ENCODE assay signal across 8 cellular contexts in the genomic region with DNA sequence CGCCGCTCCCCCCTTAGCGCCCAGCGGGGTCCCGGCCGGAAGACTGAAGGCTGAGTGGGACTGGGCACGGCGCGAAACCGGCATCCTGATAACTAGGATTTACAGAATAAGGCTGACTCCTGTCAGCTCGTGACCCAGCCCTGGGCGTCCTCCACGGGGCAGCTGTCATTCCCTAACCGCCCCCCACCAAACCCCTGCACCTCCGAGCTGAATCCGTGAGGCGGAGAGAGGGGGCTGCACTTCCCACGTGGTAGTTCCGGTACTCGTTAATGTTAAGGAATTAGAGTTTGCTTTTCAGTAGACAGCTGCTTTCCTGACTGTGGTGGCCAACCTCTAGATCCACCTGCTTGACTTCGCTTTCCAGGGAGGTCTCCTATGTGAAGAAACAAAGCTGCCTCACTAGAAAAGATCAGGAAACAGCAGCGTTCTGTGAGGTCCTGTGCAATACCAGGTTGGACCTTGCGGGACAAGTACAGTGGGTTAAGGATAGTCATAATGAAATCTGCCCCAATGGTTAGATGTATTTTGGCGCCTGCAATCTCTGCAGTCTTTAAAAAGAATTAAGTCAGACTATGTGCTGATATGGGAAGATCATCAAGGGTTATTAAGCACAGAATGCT. TPM values are rescaled to one million over a fixed set of nuclear protein-coding genes. Genes with fewer than 3 reads are reported as not detected.
A peak's percentile ranks its signal among the peaks of the same experiment; 100 is the strongest.
DNase-seq lines count a peak whose midpoint lies in the region; ATAC-seq and TF ChIP-seq lines count a peak whose summit lies in the region.

No MANE protein-coding gene starts in this region.

- H2BK5ac ChIP-seq in trophoblast cell (ENCODE audit: low read depth, low read length, poor library complexity), result peak overlapping the region; percentile 5

- peaks cover 3% of the 10 kb centered on the region for H3K79me2 ChIP-seq in trophoblast cell (ENCODE audit: control insufficient read depth, insufficient read depth, low read length, poor library complexity)

- peak overlapping the region; percentile 79 for H4K91ac ChIP-seq in trophoblast cell (ENCODE audit: low read depth, low read length)

- H3K4ac ChIP-seq in trophoblast cell (ENCODE audit: low read depth, low read length), result no peak overlapping the region

- peak overlapping the region; percentile 50 for H3K18ac ChIP-seq in trophoblast cell (ENCODE audit: low read length)

- peak overlapping the region; percentile 8 for H3K14ac ChIP-seq in trophoblast cell (ENCODE audit: low read length)

- H2BK120ac ChIP-seq in trophoblast cell (ENCODE audit: insufficient read depth, low read length, poor library complexity), result peak overlapping the region; percentile 59

- H3K27ac ChIP-seq in VCaP (peak overlapping the region; percentile 96), foreskin keratinocyte (peak overlapping the region; percentile 15), trophoblast cell (ENCODE audit: low read depth, low read length) (peak overlapping the region; percentile 35)

- H3K36me3 ChIP-seq in trophoblast cell (ENCODE audit: control insufficient read depth in 1 of 2, insufficient read depth in 2 of 2, low read length in 2 of 2), result peaks cover 5% of the 10 kb centered on the region in 2 experiments

- H3K4me1 ChIP-seq in foreskin keratinocyte (peaks cover 11% of the 10 kb centered on the region), trophoblast cell (ENCODE audit: control insufficient read depth in 1 of 2, insufficient read depth in 2 of 2, low read length in 2 of 2) (peaks cover 5 to 14% of the 10 kb centered on the region in 2 experiments)

- peak overlapping the region; percentile 87 for H3K4me3 ChIP-seq in trophoblast cell (ENCODE audit: low read depth, low read length)

- H3K9me3 ChIP-seq in trophoblast cell (ENCODE audit: insufficient read depth, low read depth, low read length), result no peaks in the 10 kb centered on the region

- DNase-seq in NCI-H345 (lab: John Stamatoyannopoulos, UW), result peak; percentile 18
- DNase-seq in NCI-H345 treated with DMSO at 0.1 percent for 48 hours (lab: John Stamatoyannopoulos, UW; ENCODE audit: unreplicated experiment), result no peak
- DNase-seq in foreskin keratinocyte, result peak in 1 of 2 donors; percentile 24
- DNase-seq in trophoblast cell, result no peak
- DNase-seq in NCI-H2196 treated with DMSO at 0.1 percent for 48 hours (lab: John Stamatoyannopoulos, UW; ENCODE audit: unreplicated experiment), result no peak
- no peak for DNase-seq in DMS153 (lab: John Stamatoyannopoulos, UW)

- H3K4me2 ChIP-seq in trophoblast cell (ENCODE audit: low read length), result peak overlapping the region; percentile 81

- no peak overlapping the region for H2BK12ac ChIP-seq in trophoblast cell (ENCODE audit: low read length)

- H2AFZ ChIP-seq in trophoblast cell (ENCODE audit: insufficient read depth, low read length, poor library complexity), result peak overlapping the region; percentile 91

- TF ChIP-seq CTCF in VCaP (conservative IDR thresholded peaks at IDR 0.05) (no peak; the same call in 1 of the 2 replicates), foreskin keratinocyte (conservative IDR thresholded peaks at IDR 0.05) (no peak)

- H2AK5ac ChIP-seq in trophoblast cell (ENCODE audit: low read length), result no peak overlapping the region

- ATAC-seq in HG03342 (IDR thresholded peaks at IDR 0.05; ENCODE audit: unreplicated experiment) (peak; percentile 19), foreskin keratinocyte (no peak)

- H3K9ac ChIP-seq in trophoblast cell (ENCODE audit: low read length), result peak overlapping the region; percentile 57

- peak overlapping the region; percentile 71 for H4K12ac ChIP-seq in trophoblast cell (ENCODE audit: low read depth, low read length)

- H3K27me3 ChIP-seq in foreskin keratinocyte (no peaks in the 10 kb centered on the region), trophoblast cell (ENCODE audit: insufficient read depth, low read length) (no peaks in the 10 kb centered on the region)

- H4K8ac ChIP-seq in trophoblast cell (ENCODE audit: low read depth, low read length), result peak overlapping the region; percentile 80

- H3K79me1 ChIP-seq in trophoblast cell (ENCODE audit: low read length), result peaks cover 3% of the 10 kb centered on the region

- no CpG with 5 or more reads among the region's 24 CpGs for WGBS in trophoblast cell (ENCODE audit: extremely low coverage, insufficient coverage, insufficient read length)

- no peak overlapping the region for H3K23ac ChIP-seq in trophoblast cell (ENCODE audit: low read length)

RNA-seq across cellular contexts. Expression of a gene that starts 1.0 kb away (rescaled TPM):
- 38.6 and 42.2 TPM in 2 replicates for total RNA-seq in foreskin keratinocyte
- 73.9 and 74.2 TPM in 2 replicates for polyA plus RNA-seq in foreskin keratinocyte
- 131 and 133 TPM in 2 replicates for polyA plus RNA-seq in trophoblast cell (2013)

RNA-seq across cellular contexts. Expression of a gene that starts 12.0 kb away (rescaled TPM):
- 0.53 and 1.0 TPM in 2 replicates for total RNA-seq in foreskin keratinocyte
- polyA plus RNA-seq in foreskin keratinocyte, result 0.80 and 0.82 TPM in 2 replicates
- 4.4 and 4.9 TPM in 2 replicates for polyA plus RNA-seq in trophoblast cell (2013)

RNA-seq across cellular contexts. Expression of a gene that starts 22.2 kb away (rescaled TPM):
- total RNA-seq in foreskin keratinocyte, result 41.4 and 55.6 TPM in 2 replicates
- polyA plus RNA-seq in foreskin keratinocyte, result 49.7 and 50.2 TPM in 2 replicates
- polyA plus RNA-seq in trophoblast cell (2013), result 1.0 and 1.4 TPM in 2 replicates

RNA-seq across cellular contexts. Expression of a gene that starts 40.6 kb away (rescaled TPM):
- 17.6 and 20.9 TPM in 2 replicates for total RNA-seq in foreskin keratinocyte
- polyA plus RNA-seq in foreskin keratinocyte, result 12.4 and 12.8 TPM in 2 replicates
- 7.5 and 7.7 TPM in 2 replicates for polyA plus RNA-seq in trophoblast cell (2013)

RNA-seq across cellular contexts. Expression of a gene that starts 48.5 kb away (rescaled TPM):
- 78.1 and 82.0 TPM in 2 replicates for total RNA-seq in foreskin keratinocyte
- 77.8 and 81.8 TPM in 2 replicates for polyA plus RNA-seq in foreskin keratinocyte
- polyA plus RNA-seq in trophoblast cell (2013), result 45.9 and 48.7 TPM in 2 replicates

Comparison
In these comparisons a context has a peak if more than half of its experiments do, and no peak if none do; other contexts are left out.
1. H3K27ac ChIP-seq: peak in every context shown above with its lines; median percentile 96 in VCaP; 35 in trophoblast cell; 15 in foreskin keratinocyte.